ENCODE assay signal across 26 cellular contexts in the genomic region with DNA sequence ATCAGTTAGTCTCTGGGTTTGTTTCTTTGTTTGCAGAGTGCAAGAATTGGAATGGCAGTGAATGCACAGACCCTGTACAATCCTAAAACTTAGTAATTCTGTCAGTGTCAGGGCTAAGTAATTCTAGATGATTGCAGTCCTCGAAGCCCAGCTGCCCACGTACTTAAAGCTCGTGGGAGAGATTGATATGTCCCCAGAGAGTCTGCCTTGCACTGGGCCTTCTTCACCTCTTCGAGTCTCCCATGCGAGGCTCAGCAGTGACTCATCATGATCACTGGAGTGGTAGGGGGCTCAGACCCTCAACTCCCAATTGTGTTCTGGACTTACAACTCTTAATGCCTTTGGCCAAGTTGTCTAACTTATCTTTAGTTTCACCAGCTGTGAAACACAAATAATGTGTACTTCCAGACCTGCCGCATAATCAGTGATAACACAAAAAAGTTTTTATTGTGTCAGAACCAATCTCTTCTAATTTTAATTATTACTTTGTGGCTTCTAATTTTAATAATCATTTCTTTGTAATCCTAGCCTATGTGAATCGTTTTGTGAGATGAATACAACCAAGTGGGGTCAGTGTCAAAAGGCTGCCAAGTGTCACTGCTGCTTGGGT.
"Had no signal": no experiment of that assay in that cellular context is flagged by ENCODE, and none has a peak within 500 bp of the region (broad histone marks: within the 10 kb centered on the region; RNA-seq: fewer than 3 reads in every experiment).

No MANE protein-coding gene starts in this region.

- H3K9me3 ChIP-seq: gastroesophageal sphincter, mucosa of descending colon, pancreas, prostate gland, uterus had no signal

- H3K27me3 ChIP-seq: brain microvascular endothelial cell, gastroesophageal sphincter, hepatocyte, pancreas, uterus had no signal

- H3K4me3 ChIP-seq: gastroesophageal sphincter, hepatocyte, mucosa of descending colon, pancreas, prostate gland, skin epidermis, uterus had no signal

- H3K36me3 ChIP-seq: brain microvascular endothelial cell, gastroesophageal sphincter, pancreas, prostate gland, uterus had no signal

- DNase-seq: activated CD4-positive, alpha-beta memory T cell treated with anti-CD3 and anti-CD28 coated beads, Interleukin-2, amount 10 ng/mL, durations not matched to agents 7 days and 5 days; activated CD4-positive, alpha-beta T cell treated with anti-CD3 and anti-CD28 coated beads for 1 hour; activated CD4-positive, alpha-beta T cell treated with anti-CD3 and anti-CD28 coated beads, Interleukin-2, amount 10 ng/mL, durations not matched to agents 7 days and 5 days; activated CD8-positive, alpha-beta memory T cell treated with anti-CD3 and anti-CD28 coated beads, Interleukin-2, amount 50 U/mL, for 48 hours; activated gamma-delta T cell treated with Interleukin-2 at 50 U/mL for 16 hours; activated naive CD4-positive, alpha-beta T cell treated with anti-CD3 and anti-CD28 coated beads, Interleukin-2, amount 50 U/mL, for 16 hours; activated T-cell treated with anti-CD3 and anti-CD28 coated beads, Interleukin-2, amount 50 U/mL, for 4 hours; amniotic stem cell; brain microvascular endothelial cell; cortex of kidney; islet precursor cell; left ventricle myocardium superior; mucosa of descending colon; nucleus accumbens; pancreas; retina; stimulated activated CD4-positive, alpha-beta T cell treated with anti-CD3 and anti-CD28 coated beads, Interleukin-12 subunit alpha, Interleukin-12 subunit beta, amount 100 ng/mL, for 4 hours; stimulated activated CD4-positive, alpha-beta T cell treated with anti-CD3 and anti-CD28 coated beads, Interleukin-4, amount 100 ng/mL, for 1 hour; stimulated activated naive CD8-positive, alpha-beta T cell treated with anti-CD3 and anti-CD28 coated beads, Interleukin-15, amount 100 ng/mL, for 72 hours; substantia nigra; T-helper 9 cell; uterus had no signal

- H3K27ac ChIP-seq: brain microvascular endothelial cell, gastroesophageal sphincter, hepatocyte, pancreas, prostate gland, skin epidermis, uterus had no signal
